In the genomic region with DNA sequence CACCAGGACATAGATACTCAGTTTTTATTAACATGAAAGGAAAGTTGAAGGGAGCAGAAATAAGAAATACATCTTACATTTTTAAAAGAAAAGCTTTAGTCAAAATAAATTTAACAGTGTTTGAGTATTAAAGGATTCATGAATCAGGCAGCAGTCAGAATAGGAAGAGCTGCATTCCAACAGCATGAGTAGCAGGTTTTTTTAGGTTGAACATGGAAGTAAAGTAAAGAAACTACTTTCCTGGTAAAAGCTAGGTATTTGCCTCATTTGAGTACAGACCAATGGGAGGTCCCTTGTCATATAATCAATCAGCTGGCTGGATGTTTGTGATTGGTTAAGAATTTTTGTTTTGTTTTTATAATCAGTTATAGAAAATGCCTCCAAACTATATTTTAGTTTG, we compare ENCODE assay signal across 22 cellular contexts.
A peak's percentile ranks its signal among the peaks of the same experiment; 100 is the strongest.
DNase-seq lines count a peak whose midpoint lies in the region; ATAC-seq, FAIRE-seq and TF ChIP-seq lines count a peak whose summit lies in the region.
"Had no signal": no experiment of that assay in that cellular context is flagged by ENCODE, and none has a peak within 500 bp of the region (broad histone marks: within the 10 kb centered on the region; RNA-seq: fewer than 3 reads in every experiment).

No MANE protein-coding gene starts in this region.

- no peaks in the 10 kb centered on the region for H3K9me1 ChIP-seq in keratinocyte (ENCODE audit: control insufficient read depth, extremely low read depth, insufficient read depth, low read length)

- DNase-seq in AG09309 (ENCODE audit: low read depth) = peak; percentile 16
- DNase-seq in HT1080 (ENCODE audit: low read depth) = peak; percentile 73
- peak; percentile 60 for DNase-seq in mammary epithelial cell
- DNase-seq in keratinocyte (ENCODE audit: low read depth, low spot score) = peak; percentile 2
- no peak for DNase-seq in gastrocnemius medialis
- no peak for DNase-seq in natural killer cell
- DNase-seq: activated CD4-positive, alpha-beta T cell treated with anti-CD3 and anti-CD28 coated beads for 4 hours; activated effector memory CD4-positive, alpha-beta T cell treated with Interleukin-2 at 50 U/mL for 16 hours; COR-L47; immature natural killer cell; KG1; NCI-H1092; NCI-H2081; NCI-H69; retina; stimulated activated naive CD4-positive, alpha-beta T cell treated with Interleukin-2 at 50 U/mL for 16 hours; T1000 had no signal

- H3K4me2 ChIP-seq in mammary epithelial cell (ENCODE audit: insufficient read depth, low read depth, low read length) (peak overlapping the region; percentile 42), keratinocyte (ENCODE audit: control insufficient read depth, extremely low read depth, insufficient read depth, low read depth, low read length) (peak overlapping the region; percentile 8)

- H4K20me1 ChIP-seq in mammary epithelial cell (ENCODE audit: insufficient read depth, low read length) (no peaks in the 10 kb centered on the region), keratinocyte (ENCODE audit: control insufficient read depth, extremely low read depth, insufficient read depth, low read length) (no peaks in the 10 kb centered on the region)

- dilution Hi-C loops in mammary epithelial cell (cut with HindIII; ENCODE audit: low sequenced_read_pairs) (no loop called here), keratinocyte (cut with MboI; ENCODE audit: extremely low pct_ligation_motif_present, low sequenced_read_pairs) (no loop called here)

- H3K9ac ChIP-seq in mammary epithelial cell (ENCODE audit: insufficient read depth, low read length) = no peak overlapping the region
- H3K9ac ChIP-seq in keratinocyte (ENCODE audit: control insufficient read depth, extremely low read depth, insufficient read depth, low read length) = no peak overlapping the region

- H2AFZ ChIP-seq in mammary epithelial cell (ENCODE audit: low read depth, low read length) = peak overlapping the region; percentile 8
- peak overlapping the region; percentile 32 for H2AFZ ChIP-seq in keratinocyte (ENCODE audit: control insufficient read depth, low read length)

- no peak for TF ChIP-seq CTCF in AG09309 (IDR thresholded peaks at IDR 0.05; ENCODE audit: control insufficient read depth, insufficient read depth, low read depth, low read length, missing control alignments)
- no peak for TF ChIP-seq CTCF in mammary epithelial cell (conservative IDR thresholded peaks at IDR 0.05 in 1 of 2, IDR thresholded peaks at IDR 0.05 in 1 of 2; ENCODE audit: extremely low read depth in 1 of 2, insufficient read depth in 1 of 2, low read depth in 1 of 2, low read length in 2 of 2)
- TF ChIP-seq CTCF in keratinocyte (optimal IDR thresholded peaks at IDR 0.05 in 1 of 3, IDR thresholded peaks at IDR 0.05 in 1 of 3, conservative IDR thresholded peaks at IDR 0.05 in 1 of 3; ENCODE audit: extremely low read depth in 1 of 3, insufficient read depth in 2 of 3, low read length in 3 of 3) = no peak
- TF ChIP-seq CTCF in gastrocnemius medialis (IDR thresholded peaks at IDR 0.05 in 4 of 5, conservative IDR thresholded peaks at IDR 0.05 in 1 of 5) = no peak
- TF ChIP-seq CTCF in natural killer cell (IDR thresholded peaks at IDR 0.05) = no peak

- ATAC-seq in HG03097 (IDR thresholded peaks at IDR 0.05; ENCODE audit: low FRiP score, unreplicated experiment) = no peak
- ATAC-seq in gastrocnemius medialis = no peak
- no peak for ATAC-seq in GM19328 (IDR thresholded peaks at IDR 0.05; ENCODE audit: unreplicated experiment)
- no peak for ATAC-seq in natural killer cell
- ATAC-seq: natural killer cell treated with Interleukin-12 subunit alpha and Interleukin-12 subunit beta and Interleukin-15 and Interleukin-18, amount 100 ng/mL, for 72 hours had no signal

- TF ChIP-seq POLR2A in gastrocnemius medialis (IDR thresholded peaks at IDR 0.05) = no peak

- no peak for FAIRE-seq in keratinocyte (lab: Jason Lieb, UNC)
- FAIRE-seq: colon had no signal

- H3K79me2 ChIP-seq in mammary epithelial cell (ENCODE audit: insufficient read depth, low read length) = no peaks in the 10 kb centered on the region
- no peaks in the 10 kb centered on the region for H3K79me2 ChIP-seq in keratinocyte (ENCODE audit: control insufficient read depth, insufficient read depth, low read length)

- in situ Hi-C loops in mammary epithelial cell (cut with MboI; ENCODE audit: low sequenced_read_pairs in 2 of 2) = no loop called here
- in situ Hi-C loops in gastrocnemius medialis (cut with MboI; ENCODE audit: low sequenced_read_pairs in 4 of 4) = no loop called here

- H3K4me1 ChIP-seq in mammary epithelial cell (ENCODE audit: insufficient read depth, low read length) (no peaks in the 10 kb centered on the region), keratinocyte (ENCODE audit: control insufficient read depth, extremely low read depth, insufficient read depth, low read length) (peaks cover 3% of the 10 kb centered on the region), gastrocnemius medialis (no peaks in the 10 kb centered on the region)

- no peaks in the 10 kb centered on the region for H3K27me3 Mint-ChIP-seq in natural killer cell (ENCODE audit: low read depth in 2 of 2)
- H3K27me3 Mint-ChIP-seq: memory B cell; natural killer cell treated with Interleukin-12 subunit alpha and Interleukin-12 subunit beta and Interleukin-15 and Interleukin-18, amount 100 ng/mL, for 72 hours had no signal

- H3K4me3 ChIP-seq in AG09309 (ENCODE audit: control insufficient read depth, low read depth, low read length) (no peak overlapping the region), mammary epithelial cell (replicated peaks in 1 of 3; ENCODE audit: insufficient read depth in 1 of 3, low read depth in 2 of 3, low read length in 3 of 3) (no peak overlapping the region), keratinocyte (ENCODE audit: control insufficient read depth in 2 of 3, extremely low read depth in 1 of 3, insufficient read depth in 2 of 3, low read depth in 1 of 3, low read length in 3 of 3) (no peak overlapping the region), gastrocnemius medialis (no peak overlapping the region)

- H3K27ac Mint-ChIP-seq in natural killer cell = no peak overlapping the region
- H3K27ac Mint-ChIP-seq: immature natural killer cell; memory B cell; natural killer cell treated with Interleukin-12 subunit alpha and Interleukin-12 subunit beta and Interleukin-15 and Interleukin-18, amount 100 ng/mL, for 72 hours had no signal

- peaks cover 10 to 18% of the 10 kb centered on the region in 2 donors for H3K9me3 Mint-ChIP-seq in natural killer cell

- no peak overlapping the region for H3K4me3 Mint-ChIP-seq in natural killer cell
- H3K4me3 Mint-ChIP-seq: immature natural killer cell; memory B cell; natural killer cell treated with Interleukin-12 subunit alpha and Interleukin-12 subunit beta and Interleukin-15 and Interleukin-18, amount 100 ng/mL, for 72 hours had no signal

- H3K27me3 ChIP-seq in mammary epithelial cell (ENCODE audit: insufficient read depth, low read length) (no peaks in the 10 kb centered on the region), keratinocyte (ENCODE audit: control insufficient read depth, extremely low read depth, insufficient read depth, low read length) (no peaks in the 10 kb centered on the region), gastrocnemius medialis (no peaks in the 10 kb centered on the region)

- H3K36me3 ChIP-seq in mammary epithelial cell (ENCODE audit: insufficient read depth, low read length) (no peaks in the 10 kb centered on the region), keratinocyte (ENCODE audit: control insufficient read depth in 2 of 2, extremely low read depth in 1 of 2, insufficient read depth in 2 of 2, low read length in 2 of 2) (no peaks in the 10 kb centered on the region), gastrocnemius medialis (no peaks in the 10 kb centered on the region)

- H3K27ac ChIP-seq in mammary epithelial cell (ENCODE audit: insufficient read depth, low read depth, low read length) = no peak overlapping the region
- no peak overlapping the region for H3K27ac ChIP-seq in keratinocyte (ENCODE audit: control insufficient read depth, insufficient read depth, low read length)
- no peak overlapping the region for H3K27ac ChIP-seq in gastrocnemius medialis

- no peaks in the 10 kb centered on the region for H3K9me3 ChIP-seq in mammary epithelial cell (replicated peaks; ENCODE audit: insufficient read depth, low read length)
- H3K9me3 ChIP-seq in keratinocyte (ENCODE audit: control insufficient read depth, low read depth, low read length) = no peaks in the 10 kb centered on the region
- H3K9me3 ChIP-seq in gastrocnemius medialis = no peaks in the 10 kb centered on the region

- no TSS peak for BruUV-seq in mammary epithelial cell (replicated peaks; lab: Mats Ljungman, UMichigan)

- peaks cover 14% of the 10 kb centered on the region for H3K36me3 Mint-ChIP-seq in natural killer cell
- H3K36me3 Mint-ChIP-seq: memory B cell had no signal

- CTCF ChIA-PET in mammary epithelial cell (lab: Charles Lee; ENCODE audit: low non-redundant PET) = no interaction called here

- no peaks in the 10 kb centered on the region for H3K4me1 Mint-ChIP-seq in natural killer cell
- H3K4me1 Mint-ChIP-seq: immature natural killer cell, memory B cell had no signal

- intact Hi-C loops in mammary epithelial cell (cut with micrococcal nuclease) (no loop called here), gastrocnemius medialis (cut with DNase I; ENCODE audit: low total_unique reads) (no loop called here), natural killer cell (cut with micrococcal nuclease) (no loop called here)

Comparison
In these comparisons a context has a peak if more than half of its experiments do, and no peak if none do; other contexts are left out.
1. DNase-seq: peak in AG09309 (single experiment), HT1080 (single experiment), mammary epithelial cell (single experiment) and keratinocyte (single experiment); none in gastrocnemius medialis (0 of 2) and natural killer cell (single experiment).